Comparison of ENCODE assay signal across 1 cellular context in the genomic region with DNA sequence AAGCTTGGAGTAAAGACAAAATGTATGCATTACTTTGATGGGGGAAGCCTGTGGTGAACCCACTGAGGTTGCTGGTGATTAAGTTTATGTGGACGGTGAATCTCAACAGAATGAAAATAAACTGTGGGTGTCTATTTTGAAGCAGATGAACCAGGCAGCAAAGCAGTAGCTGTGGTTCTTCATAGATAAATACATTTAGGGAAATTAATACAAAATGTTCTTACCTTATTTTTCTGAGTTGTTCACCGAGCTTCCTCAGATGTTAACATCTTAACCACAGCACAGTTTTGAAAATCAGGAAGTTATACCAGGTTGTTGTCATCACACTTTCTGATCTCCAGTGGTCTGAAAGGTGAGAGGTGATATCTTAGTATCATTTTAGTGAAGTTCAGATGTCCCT.
TF ChIP-seq lines count a peak whose summit lies in the region.

No MANE protein-coding gene starts in this region.

TF ChIP-seq in GM12878, 131 proteins besides CTCF, POLR2A, EP300 and RAD21 (continued from another document):
- TF ChIP-seq RELA (IDR thresholded peaks at IDR 0.05; ENCODE audit: borderline replicate concordance, partially characterized antibody) (no peak), SMARCA5 (IDR thresholded peaks at IDR 0.05) (no peak), SKIL (IDR thresholded peaks at IDR 0.05; ENCODE audit: low read depth, poor library complexity, severe bottlenecking) (peak; percentile 30), CBFB (IDR thresholded peaks at IDR 0.05; ENCODE audit: low read depth) (peak; percentile 41; the same call in 1 of the 2 replicates), IRF4 (IDR thresholded peaks at IDR 0.05; ENCODE audit: low read depth, low read length) (no peak), NR2F1 (conservative IDR thresholded peaks at IDR 0.05) (peak; percentile 93), TBL1XR1 (IDR thresholded peaks at IDR 0.05; ENCODE audit: low read depth, low read length) (no peak), DPF2 (IDR thresholded peaks at IDR 0.05) (peak; percentile 63; the same call in 1 of the 2 replicates), JUNB (IDR thresholded peaks at IDR 0.05) (no peak), MTA3 (IDR thresholded peaks at IDR 0.05; ENCODE audit: borderline replicate concordance, low read length) (no peak), MTA2 (IDR thresholded peaks at IDR 0.05; ENCODE audit: low read depth) (peak; percentile 50; the same call in 1 of the 2 replicates), RUNX3 (IDR thresholded peaks at IDR 0.05; ENCODE audit: low read length) (peak; percentile 82), MEF2A (IDR thresholded peaks at IDR 0.05; ENCODE audit: insufficient read depth, low read depth, low read length) (0 out of 2 replicates have a peak, but pooled peaks have one; percentile 12), POU2F2 (IDR thresholded peaks at IDR 0.05; ENCODE audit: borderline replicate concordance, low read depth, low read length) (no peak), IKZF1 (conservative IDR thresholded peaks at IDR 0.05) (peak; percentile 63; the same call in 1 of the 2 replicates)
- TF ChIP-seq, protein P1, sequence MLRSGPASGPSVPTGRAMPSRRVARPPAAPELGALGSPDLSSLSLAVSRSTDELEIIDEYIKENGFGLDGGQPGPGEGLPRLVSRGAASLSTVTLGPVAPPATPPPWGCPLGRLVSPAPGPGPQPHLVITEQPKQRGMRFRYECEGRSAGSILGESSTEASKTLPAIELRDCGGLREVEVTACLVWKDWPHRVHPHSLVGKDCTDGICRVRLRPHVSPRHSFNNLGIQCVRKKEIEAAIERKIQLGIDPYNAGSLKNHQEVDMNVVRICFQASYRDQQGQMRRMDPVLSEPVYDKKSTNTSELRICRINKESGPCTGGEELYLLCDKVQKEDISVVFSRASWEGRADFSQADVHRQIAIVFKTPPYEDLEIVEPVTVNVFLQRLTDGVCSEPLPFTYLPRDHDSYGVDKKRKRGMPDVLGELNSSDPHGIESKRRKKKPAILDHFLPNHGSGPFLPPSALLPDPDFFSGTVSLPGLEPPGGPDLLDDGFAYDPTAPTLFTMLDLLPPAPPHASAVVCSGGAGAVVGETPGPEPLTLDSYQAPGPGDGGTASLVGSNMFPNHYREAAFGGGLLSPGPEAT (IDR thresholded peaks at IDR 0.05; ENCODE audit: low read depth) = peak; percentile 20; the same call in 1 of the 2 replicates
- TF ChIP-seq, protein P2, sequence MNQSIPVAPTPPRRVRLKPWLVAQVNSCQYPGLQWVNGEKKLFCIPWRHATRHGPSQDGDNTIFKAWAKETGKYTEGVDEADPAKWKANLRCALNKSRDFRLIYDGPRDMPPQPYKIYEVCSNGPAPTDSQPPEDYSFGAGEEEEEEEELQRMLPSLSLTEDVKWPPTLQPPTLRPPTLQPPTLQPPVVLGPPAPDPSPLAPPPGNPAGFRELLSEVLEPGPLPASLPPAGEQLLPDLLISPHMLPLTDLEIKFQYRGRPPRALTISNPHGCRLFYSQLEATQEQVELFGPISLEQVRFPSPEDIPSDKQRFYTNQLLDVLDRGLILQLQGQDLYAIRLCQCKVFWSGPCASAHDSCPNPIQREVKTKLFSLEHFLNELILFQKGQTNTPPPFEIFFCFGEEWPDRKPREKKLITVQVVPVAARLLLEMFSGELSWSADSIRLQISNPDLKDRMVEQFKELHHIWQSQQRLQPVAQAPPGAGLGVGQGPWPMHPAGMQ (IDR thresholded peaks at IDR 0.05; ENCODE audit: borderline replicate concordance) = no peak
- TF ChIP-seq, protein P3, sequence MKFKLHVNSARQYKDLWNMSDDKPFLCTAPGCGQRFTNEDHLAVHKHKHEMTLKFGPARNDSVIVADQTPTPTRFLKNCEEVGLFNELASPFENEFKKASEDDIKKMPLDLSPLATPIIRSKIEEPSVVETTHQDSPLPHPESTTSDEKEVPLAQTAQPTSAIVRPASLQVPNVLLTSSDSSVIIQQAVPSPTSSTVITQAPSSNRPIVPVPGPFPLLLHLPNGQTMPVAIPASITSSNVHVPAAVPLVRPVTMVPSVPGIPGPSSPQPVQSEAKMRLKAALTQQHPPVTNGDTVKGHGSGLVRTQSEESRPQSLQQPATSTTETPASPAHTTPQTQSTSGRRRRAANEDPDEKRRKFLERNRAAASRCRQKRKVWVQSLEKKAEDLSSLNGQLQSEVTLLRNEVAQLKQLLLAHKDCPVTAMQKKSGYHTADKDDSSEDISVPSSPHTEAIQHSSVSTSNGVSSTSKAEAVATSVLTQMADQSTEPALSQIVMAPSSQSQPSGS (IDR thresholded peaks at IDR 0.05; ENCODE audit: low read length) = peak; percentile 12; the same call in 1 of the 2 replicates
